28 cellular contexts compared by ENCODE assay signal in the genomic region with DNA sequence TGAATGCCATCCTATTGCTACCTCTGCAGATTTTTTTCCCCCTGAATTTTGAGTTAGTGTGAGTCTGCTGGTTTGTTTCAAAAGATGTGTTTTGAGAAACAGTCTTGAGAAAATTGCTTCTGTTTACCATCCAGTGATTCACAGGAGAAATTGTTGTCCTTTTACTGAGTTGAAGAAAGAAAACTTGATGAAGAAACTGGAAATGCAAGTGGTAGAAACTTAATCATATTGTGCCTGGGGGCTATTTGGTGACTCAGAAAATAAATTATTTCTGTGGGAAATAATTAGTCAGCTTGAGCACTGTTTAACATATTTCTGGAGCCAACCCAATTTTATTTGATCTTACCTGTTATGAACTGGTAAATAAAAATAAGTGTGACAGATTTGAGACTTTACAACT. TPM values are rescaled to one million over a fixed set of nuclear protein-coding genes. Genes with fewer than 3 reads are reported as not detected.
DNase-seq lines count a peak whose midpoint lies in the region; ATAC-seq, FAIRE-seq and TF ChIP-seq lines count a peak whose summit lies in the region.
"Had no signal": no experiment of that assay in that cellular context is flagged by ENCODE, and none has a peak within 500 bp of the region (broad histone marks: within the 10 kb centered on the region; RNA-seq: fewer than 3 reads in every experiment).

No MANE protein-coding gene starts in this region.

- peak overlapping the region; percentile 6 for H3K27ac Mint-ChIP-seq in T-helper 17 cell
- H3K27ac Mint-ChIP-seq: activated CD8-positive, alpha-beta memory T cell treated with anti-CD3 and anti-CD28 coated beads, Interleukin-2, amount 10 ng/mL, durations not matched to agents 7 days and 5 days; mesothelial cell of epicardium; nephron had no signal

- TF ChIP-seq CTCF in A673 (conservative IDR thresholded peaks at IDR 0.05; ENCODE audit: low read depth, low read length) (no peak), keratinocyte (optimal IDR thresholded peaks at IDR 0.05 in 1 of 3, IDR thresholded peaks at IDR 0.05 in 1 of 3, conservative IDR thresholded peaks at IDR 0.05 in 1 of 3; ENCODE audit: extremely low read depth in 1 of 3, insufficient read depth in 2 of 3, low read length in 3 of 3) (no peak), hepatocyte (IDR thresholded peaks at IDR 0.05; ENCODE audit: poor library complexity) (no peak), testis (IDR thresholded peaks at IDR 0.05) (no peak)

- H3K36me3 ChIP-seq in A673 (ENCODE audit: insufficient read depth, low read length, poor library complexity, severe bottlenecking) (peaks cover 19% of the 10 kb centered on the region), keratinocyte (ENCODE audit: control insufficient read depth in 2 of 2, extremely low read depth in 1 of 2, insufficient read depth in 2 of 2, low read length in 2 of 2) (peaks cover 2 to 3% of the 10 kb centered on the region in 2 experiments), hepatocyte (replicated peaks; ENCODE audit: insufficient read depth, low read depth) (no peaks in the 10 kb centered on the region), testis (ENCODE audit: low read depth, missing control alignments) (no peaks in the 10 kb centered on the region)
- H3K36me3 ChIP-seq: right lobe of liver, uterus had no signal

- H4K20me1 ChIP-seq in keratinocyte (ENCODE audit: control insufficient read depth, extremely low read depth, insufficient read depth, low read length) (peaks cover 4% of the 10 kb centered on the region), hepatocyte (ENCODE audit: insufficient read depth, poor library complexity, severe bottlenecking) (peaks cover 23% of the 10 kb centered on the region)

- no peak for TF ChIP-seq POLR2A in testis (IDR thresholded peaks at IDR 0.05)

- H3K4me2 ChIP-seq in keratinocyte (ENCODE audit: control insufficient read depth, extremely low read depth, insufficient read depth, low read depth, low read length) = peak overlapping the region; percentile 56
- H3K4me2 ChIP-seq in hepatocyte = no peak overlapping the region

- H3K79me2 ChIP-seq in keratinocyte (ENCODE audit: control insufficient read depth, insufficient read depth, low read length) (peaks cover 22% of the 10 kb centered on the region), hepatocyte (peaks cover 74% of the 10 kb centered on the region)

- intact Hi-C loops in A673 (cut with micrococcal nuclease; ENCODE audit: unreplicated experiment) (no loop called here), testis (cut with DNase I; ENCODE audit: low total_unique reads) (no loop called here), sciatic nerve (cut with DNase I) (no loop called here)

- POLR2A ChIA-PET in A673 (lab: Charles Lee; ENCODE audit: low non-redundant PET) = no interaction called here

- H3K27me3 ChIP-seq in A673 (replicated peaks; ENCODE audit: insufficient read depth, low read depth, low read length, poor library complexity) = no peaks in the 10 kb centered on the region
- H3K27me3 ChIP-seq in keratinocyte (ENCODE audit: control insufficient read depth, extremely low read depth, insufficient read depth, low read length) = no peaks in the 10 kb centered on the region
- H3K27me3 ChIP-seq in hepatocyte = no peaks in the 10 kb centered on the region
- no peaks in the 10 kb centered on the region for H3K27me3 ChIP-seq in testis
- H3K27me3 ChIP-seq: cardiac muscle cell, heart left ventricle, left lung, right lobe of liver, uterus had no signal

- dilution Hi-C loops in keratinocyte (cut with MboI; ENCODE audit: extremely low pct_ligation_motif_present, low sequenced_read_pairs) = no loop called here

- H3K4me1 ChIP-seq in A673 (ENCODE audit: insufficient read depth, low read length, poor library complexity, severe bottlenecking) (peaks cover 7% of the 10 kb centered on the region), keratinocyte (ENCODE audit: control insufficient read depth, extremely low read depth, insufficient read depth, low read length) (peaks cover 13% of the 10 kb centered on the region), hepatocyte (ENCODE audit: insufficient read depth) (no peaks in the 10 kb centered on the region), testis (no peaks in the 10 kb centered on the region)
- H3K4me1 ChIP-seq: parathyroid adenoma, right lobe of liver, uterus had no signal

- peaks cover 3% of the 10 kb centered on the region for H3K36me3 Mint-ChIP-seq in T-helper 17 cell (ENCODE audit: low read depth)

- no peak overlapping the region for H3K9ac ChIP-seq in keratinocyte (ENCODE audit: control insufficient read depth, extremely low read depth, insufficient read depth, low read length)
- H3K9ac ChIP-seq: parathyroid adenoma had no signal

- H3K4me3 Mint-ChIP-seq in T-helper 17 cell = no peak overlapping the region
- H3K4me3 Mint-ChIP-seq: activated CD8-positive, alpha-beta memory T cell treated with anti-CD3 and anti-CD28 coated beads, Interleukin-2, amount 10 ng/mL, durations not matched to agents 7 days and 5 days; CD8-positive, alpha-beta memory T cell; mesothelial cell of epicardium; nephron had no signal

- DNase-seq in A673 (ENCODE audit: low spot score) (no peak), EH (ENCODE audit: low read depth) (peak; percentile 10), T-helper 17 cell (no peak), keratinocyte (ENCODE audit: low read depth, low spot score) (no peak), hepatocyte (ENCODE audit: low spot score) (no peak), testis (no peak), sciatic nerve (ENCODE audit: low spot score) (no peak)
- DNase-seq: activated CD4-positive, alpha-beta T cell treated with anti-CD3 and anti-CD28 coated beads for 1 hour; activated CD8-positive, alpha-beta memory T cell treated with anti-CD3 and anti-CD28 coated beads, Interleukin-2, amount 10 ng/mL, durations not matched to agents 7 days and 5 days; activated effector memory CD4-positive, alpha-beta T cell treated with Interleukin-2 at 50 U/mL for 16 hours; amygdala; CD8-positive, alpha-beta memory T cell; DMS53; heart left ventricle; left lung; NCI-H1436 treated with DMSO at 0.1 percent for 48 hours; NCI-H524; right lobe of liver; stimulated activated CD4-positive, alpha-beta T cell treated with anti-CD3 and anti-CD28 coated beads, Interleukin-15, amount 100 ng/mL, for 24 hours; substantia nigra; uterus had no signal

- H3K27me3 Mint-ChIP-seq in T-helper 17 cell = no peaks in the 10 kb centered on the region
- H3K27me3 Mint-ChIP-seq: activated CD8-positive, alpha-beta memory T cell treated with anti-CD3 and anti-CD28 coated beads, Interleukin-2, amount 10 ng/mL, durations not matched to agents 7 days and 5 days; CD8-positive, alpha-beta memory T cell had no signal

- CTCF ChIA-PET in A673 (lab: Charles Lee) = no interaction called here

- no peaks in the 10 kb centered on the region for H3K9me2 ChIP-seq in hepatocyte (replicated peaks; ENCODE audit: insufficient read depth)

- BruUV-seq in A673 (replicated peaks; lab: Mats Ljungman, UMichigan) = no TSS peak

- peaks cover 23% of the 10 kb centered on the region for H3K4me1 Mint-ChIP-seq in T-helper 17 cell
- H3K4me1 Mint-ChIP-seq: activated CD8-positive, alpha-beta memory T cell treated with anti-CD3 and anti-CD28 coated beads, Interleukin-2, amount 10 ng/mL, durations not matched to agents 7 days and 5 days; nephron had no signal

- H3K27ac ChIP-seq in A673 (ENCODE audit: low read depth, low read length, poor library complexity, severe bottlenecking) (peak overlapping the region; percentile 35), keratinocyte (ENCODE audit: control insufficient read depth, insufficient read depth, low read length) (peak overlapping the region; percentile 36), hepatocyte (no peak overlapping the region), testis (no peak overlapping the region)
- H3K27ac ChIP-seq: cardiac muscle cell, heart left ventricle, left lung, parathyroid adenoma, right lobe of liver, uterus had no signal

- H3K9me3 ChIP-seq in A673 (ENCODE audit: low read depth, low read length, poor library complexity, severe bottlenecking) = no peaks in the 10 kb centered on the region
- no peaks in the 10 kb centered on the region for H3K9me3 ChIP-seq in T-helper 17 cell (ENCODE audit: control insufficient read depth, low read length, poor library complexity, severe bottlenecking)
- H3K9me3 ChIP-seq in keratinocyte (ENCODE audit: control insufficient read depth, low read depth, low read length) = no peaks in the 10 kb centered on the region
- no peaks in the 10 kb centered on the region for H3K9me3 ChIP-seq in hepatocyte (ENCODE audit: low read depth)
- no peaks in the 10 kb centered on the region for H3K9me3 ChIP-seq in testis
- H3K9me3 ChIP-seq: heart left ventricle, left lung, right lobe of liver, uterus had no signal

- H3K4me3 ChIP-seq in A673 (ENCODE audit: low read depth, low read length, poor library complexity, severe bottlenecking) (no peak overlapping the region), keratinocyte (ENCODE audit: control insufficient read depth in 2 of 3, extremely low read depth in 1 of 3, insufficient read depth in 2 of 3, low read depth in 1 of 3, low read length in 3 of 3) (peak overlapping the region in 1 of 3 experiments; percentile 13), hepatocyte (no peak overlapping the region), testis (no peak overlapping the region)
- H3K4me3 ChIP-seq: cardiac muscle cell, heart left ventricle, left lung, right lobe of liver, uterus had no signal

- ATAC-seq in T-helper 17 cell = no peak
- no peak for ATAC-seq in sciatic nerve
- ATAC-seq: activated CD8-positive, alpha-beta memory T cell treated with anti-CD3 and anti-CD28 coated beads, Interleukin-2, amount 10 ng/mL, durations not matched to agents 7 days and 5 days; heart left ventricle; left lung; right lobe of liver had no signal

- H2AFZ ChIP-seq in keratinocyte (ENCODE audit: control insufficient read depth, low read length) = no peak overlapping the region
- no peak overlapping the region for H2AFZ ChIP-seq in hepatocyte
- H2AFZ ChIP-seq: parathyroid adenoma had no signal

- H3K9me1 ChIP-seq in keratinocyte (ENCODE audit: control insufficient read depth, extremely low read depth, insufficient read depth, low read length) = no peaks in the 10 kb centered on the region

- peak; percentile 60 for FAIRE-seq in keratinocyte (lab: Jason Lieb, UNC)
- FAIRE-seq: endometrium, GM12891, GM19239 had no signal

RNA-seq across cellular contexts. Expression of gene PAN3, which starts 35.4 kb away (rescaled TPM):
- total RNA-seq in A673 (2021) = 41.5 and 46.1 TPM in 2 replicates
- 10 to 100 TPM; 67.2 to 70.2 TPM for total RNA-seq in T-helper 17 cell
- polyA plus RNA-seq in keratinocyte = 11.8 to 16.8 TPM (median 12.1 TPM) in 3 replicates
- 4.9 TPM for polyA plus RNA-seq in keratinocyte (2011; ENCODE audit: low read depth)
- 6.4 and 12.8 TPM in 2 replicates for polyA plus RNA-seq in keratinocyte (2011; cell fraction: cytosol; rRNA removed)
- 18.1 and 22.7 TPM in 2 replicates for polyA plus RNA-seq in keratinocyte (2011; cell fraction: nucleus; rRNA removed)
- polyA plus RNA-seq in keratinocyte (2012; ENCODE audit: low replicate concordance) = 9.2 and 12.0 TPM in 2 replicates
- polyA minus RNA-seq in keratinocyte = 8.2 to 42.2 TPM (median 32.7 TPM) in 3 replicates
- 19.0 TPM for polyA minus RNA-seq in keratinocyte (2011; cell fraction: cytosol; rRNA and poly(A)+ RNA removed)
- 27.3 and 44.6 TPM in 2 replicates for polyA minus RNA-seq in keratinocyte (2011; cell fraction: nucleus; rRNA and poly(A)+ RNA removed)
- 23.5 and 29.8 TPM in 2 replicates for total RNA-seq in hepatocyte
- 6.9 and 13.0 TPM in 2 replicates for polyA plus RNA-seq in hepatocyte
- total RNA-seq in testis = 10 to 100 TPM; 74.8 to 76.2 TPM
- polyA plus RNA-seq in testis (ENCODE audit: insufficient read depth, low read depth, low replicate concordance) = 30.2 TPM
- total RNA-seq in sciatic nerve = 54.0 TPM

Comparison
In these comparisons a context has a peak if more than half of its experiments do, and no peak if none do; other contexts are left out.
1. H3K27ac ChIP-seq: peak in A673 (single experiment) and keratinocyte (single experiment); none in hepatocyte (single experiment) and testis (0 of 2).